Comparison of ENCODE assay signal across 8 cellular contexts in the genomic region with DNA sequence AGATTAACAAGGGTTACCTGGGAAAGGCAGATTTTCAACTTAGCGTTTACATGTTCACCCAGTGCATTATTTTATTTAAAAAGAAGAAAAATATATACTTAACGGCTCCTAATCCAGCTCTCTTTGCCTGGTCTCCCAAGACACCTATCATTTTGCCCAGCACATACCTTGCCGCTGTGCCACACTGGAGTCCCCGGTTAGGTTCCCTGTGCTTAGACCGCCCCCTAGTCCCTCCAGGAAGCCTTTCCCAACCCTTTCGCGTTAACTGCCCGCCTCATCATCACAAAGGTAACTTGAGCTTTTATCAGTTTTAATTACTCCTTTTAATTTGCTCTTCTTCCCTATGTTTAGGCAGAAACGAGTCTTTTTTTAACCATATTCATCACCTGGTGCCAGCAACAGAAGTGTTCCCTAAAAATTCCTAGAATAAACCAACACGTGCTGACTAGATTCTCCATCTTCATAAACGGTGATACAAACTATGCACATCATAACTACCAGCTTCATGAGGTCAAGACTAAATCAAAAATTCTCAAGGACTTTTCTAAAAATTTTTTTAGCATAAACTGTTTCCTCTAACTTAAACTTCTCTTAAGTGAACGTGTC. TPM values are rescaled to one million over a fixed set of nuclear protein-coding genes. Genes with fewer than 3 reads are reported as not detected.
A peak's percentile ranks its signal among the peaks of the same experiment; 100 is the strongest.
DNase-seq lines count a peak whose midpoint lies in the region; ATAC-seq and TF ChIP-seq lines count a peak whose summit lies in the region.
"Had no signal": no experiment of that assay in that cellular context is flagged by ENCODE, and none has a peak within 500 bp of the region (broad histone marks: within the 10 kb centered on the region; RNA-seq: fewer than 3 reads in every experiment).

No MANE protein-coding gene starts in this region.

- no peaks in the 10 kb centered on the region; the same call in none of the 2 replicates for H3K36me3 ChIP-seq in GM06990 (ENCODE audit: control insufficient read depth, insufficient read depth, low read length)

- DNase-seq in GM06990 (ENCODE audit: extremely low read depth, insufficient read length), result no peak
- DNase-seq in NCI-H2081 (lab: John Stamatoyannopoulos, UW), result peak; percentile 54 to 72
- peak; percentile 67 for DNase-seq in islet precursor cell
- DNase-seq in stimulated activated naive CD8-positive, alpha-beta T cell treated with anti-CD3 and anti-CD28 coated beads, Interleukin-15, amount 100 ng/mL, for 72 hours, result no peak
- DNase-seq in MV-4-11 (lab: John Stamatoyannopoulos, UW), result no peak

- H3K36me3 Mint-ChIP-seq in brain, result peaks cover 35% of the 10 kb centered on the region

- peaks cover 18% of the 10 kb centered on the region for H3K4me1 Mint-ChIP-seq in brain
- peaks cover 28% of the 10 kb centered on the region for H3K4me1 Mint-ChIP-seq in stimulated activated naive CD8-positive, alpha-beta T cell treated with anti-CD3 and anti-CD28 coated beads, Interleukin-15, amount 100 ng/mL, for 72 hours

- H3K27ac Mint-ChIP-seq in brain, result peak overlapping the region; percentile 89 to 96 (median 96)
- peak overlapping the region; percentile 41 to 87 for H3K27ac Mint-ChIP-seq in stimulated activated naive CD8-positive, alpha-beta T cell treated with anti-CD3 and anti-CD28 coated beads, Interleukin-15, amount 100 ng/mL, for 72 hours

- no peaks in the 10 kb centered on the region for H3K27me3 Mint-ChIP-seq in brain
- no peaks in the 10 kb centered on the region for H3K27me3 Mint-ChIP-seq in stimulated activated naive CD8-positive, alpha-beta T cell treated with anti-CD3 and anti-CD28 coated beads, Interleukin-15, amount 100 ng/mL, for 72 hours

- no peak for ATAC-seq in stimulated activated naive CD8-positive, alpha-beta T cell treated with anti-CD3 and anti-CD28 coated beads, Interleukin-15, amount 100 ng/mL, for 72 hours
- no peak for ATAC-seq in HG02970 (IDR thresholded peaks at IDR 0.05; ENCODE audit: low FRiP score, unreplicated experiment)

- H3K4me3 ChIP-seq in GM06990 (replicated peaks; ENCODE audit: low read depth, low read length), result peak overlapping the region; percentile 75

- H3K27me3 ChIP-seq in GM06990 (replicated peaks; ENCODE audit: control insufficient read depth, insufficient read depth, low read length), result no peaks in the 10 kb centered on the region

- H3K9me3 Mint-ChIP-seq in brain, result no peaks in the 10 kb centered on the region
- no peaks in the 10 kb centered on the region for H3K9me3 Mint-ChIP-seq in stimulated activated naive CD8-positive, alpha-beta T cell treated with anti-CD3 and anti-CD28 coated beads, Interleukin-15, amount 100 ng/mL, for 72 hours
- H3K9me3 Mint-ChIP-seq: activated naive CD4-positive, alpha-beta T cell treated with anti-CD3 and anti-CD28 coated beads, Interleukin-2, amount 50 U/mL, for 72 hours had no signal

- TF ChIP-seq CTCF in GM06990 (IDR thresholded peaks at IDR 0.05; ENCODE audit: insufficient read depth, low read length, poor library complexity, severe bottlenecking) (no peak), brain (conservative IDR thresholded peaks at IDR 0.05) (peak in 1 of 2 experiments; percentile 38)

- peak overlapping the region; percentile 85 to 91 (median 88) for H3K4me3 Mint-ChIP-seq in brain
- peak overlapping the region; percentile 70 to 76 for H3K4me3 Mint-ChIP-seq in stimulated activated naive CD8-positive, alpha-beta T cell treated with anti-CD3 and anti-CD28 coated beads, Interleukin-15, amount 100 ng/mL, for 72 hours

RNA-seq across cellular contexts. Expression of a gene that starts 19.7 kb away (rescaled TPM):
- polyA plus RNA-seq in brain (ENCODE audit: insufficient read depth, low read depth, low replicate concordance), result 186 TPM

RNA-seq across cellular contexts. Expression of a gene that starts 31.7 kb away (rescaled TPM):
- polyA plus RNA-seq in brain (ENCODE audit: insufficient read depth, low read depth, low replicate concordance), result 23.1 TPM

RNA-seq across cellular contexts. Expression of a gene that starts 43.4 kb away (rescaled TPM):
- polyA plus RNA-seq in brain (ENCODE audit: insufficient read depth, low read depth, low replicate concordance), result 32.7 TPM

Comparison
In these comparisons a context has a peak if more than half of its experiments do, and no peak if none do; other contexts are left out.
1. DNase-seq: peak in NCI-H2081 (2 of 2) and islet precursor cell (single experiment); none in GM06990 (single experiment), stimulated activated naive CD8-positive, alpha-beta T cell treated with anti-CD3 and anti-CD28 coated beads, Interleukin-15, amount 100 ng/mL, for 72 hours (0 of 2) and MV-4-11 (single experiment).